ENCODE assay signal across 22 cellular contexts in the genomic region with DNA sequence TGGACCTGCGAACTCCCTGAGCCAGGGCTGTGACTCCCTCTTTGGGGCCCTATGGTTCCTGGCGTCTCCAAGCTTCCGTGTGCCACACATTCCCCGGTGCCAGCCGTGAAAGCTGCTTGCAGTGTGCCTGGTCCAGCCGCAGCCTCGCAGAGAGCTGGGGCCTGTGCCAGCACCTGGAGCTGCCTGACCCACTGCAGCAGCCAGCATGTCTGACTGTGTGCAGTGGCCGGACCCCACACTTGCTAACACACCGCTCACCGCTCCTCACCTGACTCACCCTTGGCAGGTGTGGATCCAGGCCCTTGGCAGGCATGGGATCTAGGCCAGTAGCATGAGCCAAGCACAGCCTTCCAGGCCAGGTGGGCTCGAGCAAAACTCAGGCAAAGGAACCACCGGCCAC.
"Had no signal": no experiment of that assay in that cellular context is flagged by ENCODE, and none has a peak within 500 bp of the region (broad histone marks: within the 10 kb centered on the region; RNA-seq: fewer than 3 reads in every experiment).

No MANE protein-coding gene starts in this region.

- H3K4me1 Mint-ChIP-seq: endodermal cell; memory B cell; stimulated activated naive B cell treated with anti-CD40 and anti-IgM and Interleukin-4, amounts not matched to agents 10 μg/mL and 1 μg/mL and 100 μg/mL, for 72 hours had no signal

- H3K36me3 ChIP-seq: stomach, thoracic aorta, transverse colon had no signal

- H3K27ac Mint-ChIP-seq: endodermal cell; memory B cell; natural killer cell treated with Interleukin-12 subunit alpha and Interleukin-12 subunit beta and Interleukin-15 and Interleukin-18, amount 100 ng/mL, for 72 hours; stimulated activated naive B cell treated with anti-CD40 and anti-IgM and Interleukin-4, amounts not matched to agents 10 μg/mL and 1 μg/mL and 100 μg/mL, for 72 hours had no signal

- H3K9me3 Mint-ChIP-seq: memory B cell; natural killer cell treated with Interleukin-12 subunit alpha and Interleukin-12 subunit beta and Interleukin-15 and Interleukin-18, amount 100 ng/mL, for 72 hours had no signal

- H3K27me3 ChIP-seq: foreskin keratinocyte, hepatocyte, stomach, transverse colon had no signal

- DNase-seq: effector CD4-positive, alpha-beta T cell; endodermal cell; erythroblast; foreskin keratinocyte; kidney glomerular epithelial cell; midbrain; psoas muscle; retina; stimulated activated CD4-positive, alpha-beta T cell treated with anti-CD3 and anti-CD28 coated beads, Interleukin-2, amount 100 ng/mL, for 24 hours; stimulated activated CD4-positive, alpha-beta T cell treated with anti-CD3 and anti-CD28 coated beads, Interleukin-4, amount 100 ng/mL, for 4 hours; stimulated activated naive B cell treated with anti-CD40 and anti-IgM and Interleukin-4, amounts not matched to agents 10 μg/mL and 1 μg/mL and 100 μg/mL, for 72 hours; stomach; transverse colon had no signal

- H3K9ac ChIP-seq: parathyroid adenoma had no signal

- H3K4me3 Mint-ChIP-seq: endodermal cell; memory B cell; natural killer cell treated with Interleukin-12 subunit alpha and Interleukin-12 subunit beta and Interleukin-15 and Interleukin-18, amount 100 ng/mL, for 72 hours; stimulated activated naive B cell treated with anti-CD40 and anti-IgM and Interleukin-4, amounts not matched to agents 10 μg/mL and 1 μg/mL and 100 μg/mL, for 72 hours had no signal

- FAIRE-seq: endothelial cell of umbilical vein had no signal

- H3K27me3 Mint-ChIP-seq: memory B cell; natural killer cell treated with Interleukin-12 subunit alpha and Interleukin-12 subunit beta and Interleukin-15 and Interleukin-18, amount 100 ng/mL, for 72 hours; stimulated activated naive B cell treated with anti-CD40 and anti-IgM and Interleukin-4, amounts not matched to agents 10 μg/mL and 1 μg/mL and 100 μg/mL, for 72 hours had no signal

- H3K27ac ChIP-seq: coronary artery, foreskin keratinocyte, hepatocyte, parathyroid adenoma, psoas muscle, stomach, thoracic aorta, transverse colon had no signal

- ATAC-seq: foreskin keratinocyte; left lobe of liver; psoas muscle; sciatic nerve; stimulated activated naive B cell treated with anti-CD40 and anti-IgM and Interleukin-4, amounts not matched to agents 10 μg/mL and 1 μg/mL and 100 μg/mL, for 72 hours had no signal

- H3K36me3 Mint-ChIP-seq: memory B cell; natural killer cell treated with Interleukin-12 subunit alpha and Interleukin-12 subunit beta and Interleukin-15 and Interleukin-18, amount 100 ng/mL, for 72 hours; stimulated activated naive B cell treated with anti-CD40 and anti-IgM and Interleukin-4, amounts not matched to agents 10 μg/mL and 1 μg/mL and 100 μg/mL, for 72 hours had no signal

- H3K9me3 ChIP-seq: psoas muscle, thoracic aorta, transverse colon had no signal

- H3K4me1 ChIP-seq: foreskin keratinocyte, parathyroid adenoma, psoas muscle, stomach, transverse colon had no signal

- H3K4me3 ChIP-seq: coronary artery, hepatocyte, psoas muscle, stomach, thoracic aorta, transverse colon had no signal
